In the genomic region with DNA sequence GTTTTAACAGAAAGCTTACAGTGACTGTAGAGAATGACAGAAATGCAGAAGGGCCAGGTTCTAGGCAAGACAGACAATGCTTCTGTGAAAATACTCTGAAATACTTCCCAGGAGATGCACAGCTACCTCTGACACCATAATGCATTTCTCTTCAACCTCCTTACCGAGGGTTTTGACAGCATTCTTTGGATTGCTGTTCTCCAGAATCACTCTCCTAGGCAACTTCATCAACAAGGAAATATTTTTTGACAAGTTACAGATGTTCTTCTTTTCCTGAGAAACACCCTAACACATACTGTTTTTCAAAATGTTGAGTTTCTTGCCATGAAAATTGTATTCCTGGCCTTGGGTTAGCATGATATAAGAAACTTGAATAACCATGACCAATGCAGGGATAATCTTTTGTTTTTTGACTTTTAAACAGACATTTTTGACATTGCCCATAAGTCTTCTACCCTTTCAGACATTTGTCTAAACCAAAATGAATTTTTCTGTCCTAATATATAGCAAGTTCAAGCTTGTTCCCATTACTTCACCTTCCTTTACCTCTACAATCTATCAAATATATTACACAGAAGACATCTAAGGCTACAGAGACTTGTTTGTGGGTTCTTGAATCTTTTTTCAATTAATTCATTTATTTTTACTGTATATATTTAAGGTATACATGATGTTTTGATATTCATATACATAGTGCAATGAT, we compare ENCODE assay signal across 28 cellular contexts.
DNase-seq lines count a peak whose midpoint lies in the region; ATAC-seq, FAIRE-seq and TF ChIP-seq lines count a peak whose summit lies in the region.
"Had no signal": no experiment of that assay in that cellular context is flagged by ENCODE, and none has a peak within 500 bp of the region (broad histone marks: within the 10 kb centered on the region; RNA-seq: fewer than 3 reads in every experiment).

No MANE protein-coding gene starts in this region.

- intact Hi-C loops in activated T-helper 2 cell treated with anti-CD3 and anti-CD28 coated beads, Interferon-gamma antibody, Interleukin-2, Interleukin-4, amounts not matched to agents 10 μg/mL and 5 μg/mL and 100 μg/mL, durations not matched to agents 14 hours and 24 hours and 36 hours (cut with micrococcal nuclease), result no loop called here

- H3K23me2 ChIP-seq in H1 (ENCODE audit: low read depth, low read length), result no peaks in the 10 kb centered on the region

- no peak overlapping the region for H2AK5ac ChIP-seq in H1 (ENCODE audit: low read depth, low read length)

- 85% methylated on average over 1 of the region's 1 CpG; no CpG with 5 or more reads in 1 of the 2 experiments for WGBS in H1 (ENCODE audit: extremely low coverage in 1 of 2, insufficient coverage in 1 of 2, insufficient read length in 1 of 2, insufficient replicate concordance in 2 of 2, low coverage in 1 of 2, low lambda C conversion rate in 2 of 2, missing lambda C conversion rate in 1 of 2), 2 experiments

- TF ChIP-seq POLR2A in H1 (IDR thresholded peaks at IDR 0.05; ENCODE audit: control extremely low read depth in 1 of 2, low read depth in 2 of 2, low read length in 2 of 2), result no peak

- H3K79me2 ChIP-seq in H1 (ENCODE audit: control insufficient read depth in 1 of 2, insufficient read depth in 2 of 2, low read length in 2 of 2), result no peaks in the 10 kb centered on the region

- H3K14ac ChIP-seq in H1 (ENCODE audit: insufficient read length), result no peak overlapping the region

- H2AFZ ChIP-seq in H1 (ENCODE audit: low read length), result no peak overlapping the region

- TF ChIP-seq CTCF in AG10803 (conservative IDR thresholded peaks at IDR 0.05; ENCODE audit: low read length), result no peak
- no peak for TF ChIP-seq CTCF in H1 (IDR thresholded peaks at IDR 0.05; ENCODE audit: control extremely low read depth in 1 of 3, insufficient read depth in 1 of 3, low read depth in 1 of 3, low read length in 3 of 3)

- DNase-seq in AG10803 (ENCODE audit: low read depth), result peak; percentile 98
- DNase-seq in NCI-H226, result peak; percentile 29
- no peak for DNase-seq in H1 (ENCODE audit: low read depth in 1 of 2, low spot score in 2 of 2)
- peak; percentile 49 for DNase-seq in iris pigment epithelial cell (ENCODE audit: low read depth)
- no peak for DNase-seq in NCI-H2196 treated with DMSO at 0.1 percent for 48 hours (lab: John Stamatoyannopoulos, UW; ENCODE audit: unreplicated experiment)
- no peak for DNase-seq in NCI-H526 treated with DMSO at 0.1 percent for 48 hours (lab: John Stamatoyannopoulos, UW)
- DNase-seq in activated T-helper 2 cell treated with anti-CD3 and anti-CD28 coated beads, Interferon-gamma antibody, Interleukin-2, Interleukin-4, amounts not matched to agents 10 μg/mL and 5 μg/mL and 100 μg/mL, durations not matched to agents 14 hours and 24 hours and 36 hours (ENCODE audit: low spot score), result no peak
- DNase-seq: activated CD4-positive, alpha-beta memory T cell treated with anti-CD3 and anti-CD28 coated beads, Interleukin-2, amount 10 ng/mL, durations not matched to agents 7 days and 5 days; activated CD4-positive, CD25-positive, alpha-beta regulatory T cell; activated naive CD4-positive, alpha-beta T cell treated with anti-CD3 and anti-CD28 coated beads, Interleukin-2, amount 10 ng/mL, durations not matched to agents 7 days and 5 days; activated T-cell treated with anti-CD3 and anti-CD28 coated beads, Interleukin-2, amount 50 U/mL, for 1 hour; body of pancreas; dermis blood vessel endothelial cell; DND-41; glutamatergic neuron; lower lobe of right lung; NCI-H187 treated with DMSO at 0.1 percent for 48 hours; NCI-H446 treated with DMSO at 0.1 percent for 48 hours; pancreas; Peyer's patch; stimulated activated naive B cell treated with anti-CD40 and anti-IgM and Interleukin-4, amounts not matched to agents 10 μg/mL and 1 μg/mL and 100 μg/mL, for 72 hours; T-helper 9 cell had no signal

- H3K4ac ChIP-seq in H1 (replicated peaks; ENCODE audit: insufficient read length, low read depth, low read length), result no peak overlapping the region

- H3K4me1 ChIP-seq in H1 (replicated peaks in 1 of 4; ENCODE audit: control insufficient read depth in 3 of 4, insufficient read depth in 4 of 4, low read length in 3 of 4), result no peaks in the 10 kb centered on the region
- H3K4me1 ChIP-seq: body of pancreas, lower lobe of right lung, pancreas, Peyer's patch had no signal

- H3K9me3 Mint-ChIP-seq in activated T-helper 2 cell treated with anti-CD3 and anti-CD28 coated beads, Interferon-gamma antibody, Interleukin-2, Interleukin-4, amounts not matched to agents 10 μg/mL and 5 μg/mL and 100 μg/mL, durations not matched to agents 14 hours and 24 hours and 36 hours, result no peaks in the 10 kb centered on the region
- H3K9me3 Mint-ChIP-seq: activated CD4-positive, alpha-beta memory T cell treated with anti-CD3 and anti-CD28 coated beads, Interleukin-2, amount 10 ng/mL, durations not matched to agents 7 days and 5 days; activated naive CD4-positive, alpha-beta T cell treated with anti-CD3 and anti-CD28 coated beads, Interleukin-2, amount 10 ng/mL, durations not matched to agents 7 days and 5 days had no signal

- no peak for TF ChIP-seq RAD21 in H1 (IDR thresholded peaks at IDR 0.05 in 1 of 2, conservative IDR thresholded peaks at IDR 0.05 in 1 of 2; ENCODE audit: low read depth in 2 of 2, low read length in 2 of 2)

- H3K36me3 Mint-ChIP-seq in activated T-helper 2 cell treated with anti-CD3 and anti-CD28 coated beads, Interferon-gamma antibody, Interleukin-2, Interleukin-4, amounts not matched to agents 10 μg/mL and 5 μg/mL and 100 μg/mL, durations not matched to agents 14 hours and 24 hours and 36 hours (ENCODE audit: low read depth), result no peaks in the 10 kb centered on the region
- H3K36me3 Mint-ChIP-seq: activated naive CD4-positive, alpha-beta T cell treated with anti-CD3 and anti-CD28 coated beads, Interleukin-2, amount 10 ng/mL, durations not matched to agents 7 days and 5 days; stimulated activated naive B cell treated with anti-CD40 and anti-IgM and Interleukin-4, amounts not matched to agents 10 μg/mL and 1 μg/mL and 100 μg/mL, for 72 hours had no signal

- H3K79me1 ChIP-seq in H1 (ENCODE audit: low read depth, low read length), result no peaks in the 10 kb centered on the region

- no peaks in the 10 kb centered on the region for H4K20me1 ChIP-seq in H1 (replicated peaks in 1 of 2; ENCODE audit: control insufficient read depth in 1 of 2, insufficient read depth in 2 of 2, low read length in 2 of 2)

- no peaks in the 10 kb centered on the region for H3K27me3 ChIP-seq in H1 (replicated peaks in 1 of 4; ENCODE audit: control insufficient read depth in 3 of 4, extremely low read depth in 1 of 4, insufficient read depth in 3 of 4, low read length in 3 of 4)
- H3K27me3 ChIP-seq: body of pancreas, pancreas, Peyer's patch had no signal

- no peak overlapping the region for H4K8ac ChIP-seq in H1 (ENCODE audit: extremely low read depth, insufficient read depth, low read length)

- no peaks in the 10 kb centered on the region for H3K4me1 Mint-ChIP-seq in activated T-helper 2 cell treated with anti-CD3 and anti-CD28 coated beads, Interferon-gamma antibody, Interleukin-2, Interleukin-4, amounts not matched to agents 10 μg/mL and 5 μg/mL and 100 μg/mL, durations not matched to agents 14 hours and 24 hours and 36 hours (ENCODE audit: low read depth)
- H3K4me1 Mint-ChIP-seq: activated CD4-positive, alpha-beta memory T cell treated with anti-CD3 and anti-CD28 coated beads, Interleukin-2, amount 10 ng/mL, durations not matched to agents 7 days and 5 days; activated naive CD4-positive, alpha-beta T cell treated with anti-CD3 and anti-CD28 coated beads, Interleukin-2, amount 10 ng/mL, durations not matched to agents 7 days and 5 days; stimulated activated naive B cell treated with anti-CD40 and anti-IgM and Interleukin-4, amounts not matched to agents 10 μg/mL and 1 μg/mL and 100 μg/mL, for 72 hours had no signal

- H2BK120ac ChIP-seq in H1 (replicated peaks; ENCODE audit: low read depth, low read length), result no peak overlapping the region

- H3K4me3 ChIP-seq in AG10803 (ENCODE audit: low read length) (no peak overlapping the region), H1 (ENCODE audit: extremely low read depth in 1 of 4, insufficient read depth in 2 of 4, low read depth in 3 of 4, low read length in 4 of 4) (no peak overlapping the region)
- H3K4me3 ChIP-seq: body of pancreas, K562, lower lobe of right lung, pancreas, Peyer's patch, SK-N-MC had no signal

- H3K9me3 ChIP-seq in H1 (ENCODE audit: insufficient read depth in 2 of 2, low read depth in 1 of 2, low read length in 1 of 2), result no peaks in the 10 kb centered on the region; a peak in 1 of 4 replicates
- H3K9me3 ChIP-seq: body of pancreas, lower lobe of right lung, pancreas, Peyer's patch had no signal

- H3K23ac ChIP-seq in H1 (ENCODE audit: insufficient read length), result no peak overlapping the region

- H2BK20ac ChIP-seq in H1 (ENCODE audit: low read length), result no peak overlapping the region

- no peak overlapping the region for H3K9ac ChIP-seq in H1 (replicated peaks in 1 of 4; ENCODE audit: extremely low read depth in 1 of 4, low read depth in 3 of 4, low read length in 3 of 4)

- no peak overlapping the region for H3K4me3 Mint-ChIP-seq in activated T-helper 2 cell treated with anti-CD3 and anti-CD28 coated beads, Interferon-gamma antibody, Interleukin-2, Interleukin-4, amounts not matched to agents 10 μg/mL and 5 μg/mL and 100 μg/mL, durations not matched to agents 14 hours and 24 hours and 36 hours (ENCODE audit: low read depth)
- H3K4me3 Mint-ChIP-seq: activated CD4-positive, alpha-beta memory T cell treated with anti-CD3 and anti-CD28 coated beads, Interleukin-2, amount 10 ng/mL, durations not matched to agents 7 days and 5 days; activated naive CD4-positive, alpha-beta T cell treated with anti-CD3 and anti-CD28 coated beads, Interleukin-2, amount 10 ng/mL, durations not matched to agents 7 days and 5 days; stimulated activated naive B cell treated with anti-CD40 and anti-IgM and Interleukin-4, amounts not matched to agents 10 μg/mL and 1 μg/mL and 100 μg/mL, for 72 hours had no signal

- no peak overlapping the region for H3K27ac ChIP-seq in H1 (ENCODE audit: low read depth, low read length)
- H3K27ac ChIP-seq: body of pancreas, lower lobe of right lung, pancreas, Peyer's patch, SK-N-MC had no signal

- no peak overlapping the region for H2BK5ac ChIP-seq in H1 (ENCODE audit: low read depth, low read length)

- H2BK12ac ChIP-seq in H1 (ENCODE audit: low read depth, low read length), result no peak overlapping the region

- H4K5ac ChIP-seq in H1 (ENCODE audit: insufficient read length, low read depth, low read length), result no peak overlapping the region

- no peak overlapping the region for H3K18ac ChIP-seq in H1 (ENCODE audit: extremely low read depth, low read length)

- FAIRE-seq in H1 (lab: Jason Lieb, UNC), result peak; percentile 45
- FAIRE-seq: endothelial cell of umbilical vein, K562, pancreas had no signal

- H4K91ac ChIP-seq in H1 (replicated peaks; ENCODE audit: insufficient read length, low read length), result no peak overlapping the region

- H3K36me3 ChIP-seq in H1 (ENCODE audit: control insufficient read depth in 2 of 4, insufficient read depth in 4 of 4, low read length in 3 of 4), result no peaks in the 10 kb centered on the region
- H3K36me3 ChIP-seq: lower lobe of right lung, pancreas, Peyer's patch had no signal

- CTCF ChIA-PET in H1 (lab: Charles Lee; ENCODE audit: partially characterized antibody), result interaction anchor here (0.8 kb wide), 1 partner anchor 44 kb away, joined by 3 read pairs; no protein-coding TSS in a partner anchor

- H3K27me3 Mint-ChIP-seq in activated T-helper 2 cell treated with anti-CD3 and anti-CD28 coated beads, Interferon-gamma antibody, Interleukin-2, Interleukin-4, amounts not matched to agents 10 μg/mL and 5 μg/mL and 100 μg/mL, durations not matched to agents 14 hours and 24 hours and 36 hours (ENCODE audit: low read depth), result peaks cover 3% of the 10 kb centered on the region

- no peak overlapping the region for H3K4me2 ChIP-seq in H1 (ENCODE audit: insufficient read depth in 1 of 2, low read depth in 2 of 2, low read length in 2 of 2)

- no peak overlapping the region for H3K27ac Mint-ChIP-seq in activated T-helper 2 cell treated with anti-CD3 and anti-CD28 coated beads, Interferon-gamma antibody, Interleukin-2, Interleukin-4, amounts not matched to agents 10 μg/mL and 5 μg/mL and 100 μg/mL, durations not matched to agents 14 hours and 24 hours and 36 hours
- H3K27ac Mint-ChIP-seq: activated CD4-positive, alpha-beta memory T cell treated with anti-CD3 and anti-CD28 coated beads, Interleukin-2, amount 10 ng/mL, durations not matched to agents 7 days and 5 days; activated naive CD4-positive, alpha-beta T cell treated with anti-CD3 and anti-CD28 coated beads, Interleukin-2, amount 10 ng/mL, durations not matched to agents 7 days and 5 days; stimulated activated naive B cell treated with anti-CD40 and anti-IgM and Interleukin-4, amounts not matched to agents 10 μg/mL and 1 μg/mL and 100 μg/mL, for 72 hours had no signal

- no peak for TF ChIP-seq EP300 in H1 (IDR thresholded peaks at IDR 0.05; ENCODE audit: borderline replicate concordance in 1 of 2, low read depth in 2 of 2, low read length in 2 of 2)

- H3K56ac ChIP-seq in H1 (replicated peaks; ENCODE audit: insufficient read length, low read depth, low read length), result no peak overlapping the region

- POLR2A ChIA-PET in H1 (lab: Charles Lee; ENCODE audit: partially characterized antibody), result no interaction called here

- H2BK15ac ChIP-seq in H1 (ENCODE audit: low read length), result no peak overlapping the region

- ATAC-seq in GM21619 (IDR thresholded peaks at IDR 0.05; ENCODE audit: unreplicated experiment), result no peak
- ATAC-seq: body of pancreas; HCT116; K562; lower lobe of right lung; pancreas; sciatic nerve; stimulated activated naive B cell treated with anti-CD40 and anti-IgM and Interleukin-4, amounts not matched to agents 10 μg/mL and 1 μg/mL and 100 μg/mL, for 72 hours had no signal

Comparison
In these comparisons a context has a peak if more than half of its experiments do, and no peak if none do; other contexts are left out.
1. DNase-seq: peak in AG10803 (single experiment), NCI-H226 (single experiment) and iris pigment epithelial cell (single experiment); none in H1 (0 of 2), NCI-H2196 treated with DMSO at 0.1 percent for 48 hours (single experiment), NCI-H526 treated with DMSO at 0.1 percent for 48 hours (single experiment) and activated T-helper 2 cell treated with anti-CD3 and anti-CD28 coated beads, Interferon-gamma antibody, Interleukin-2, Interleukin-4, amounts not matched to agents 10 μg/mL and 5 μg/mL and 100 μg/mL, durations not matched to agents 14 hours and 24 hours and 36 hours (single experiment).